In the genomic region with DNA sequence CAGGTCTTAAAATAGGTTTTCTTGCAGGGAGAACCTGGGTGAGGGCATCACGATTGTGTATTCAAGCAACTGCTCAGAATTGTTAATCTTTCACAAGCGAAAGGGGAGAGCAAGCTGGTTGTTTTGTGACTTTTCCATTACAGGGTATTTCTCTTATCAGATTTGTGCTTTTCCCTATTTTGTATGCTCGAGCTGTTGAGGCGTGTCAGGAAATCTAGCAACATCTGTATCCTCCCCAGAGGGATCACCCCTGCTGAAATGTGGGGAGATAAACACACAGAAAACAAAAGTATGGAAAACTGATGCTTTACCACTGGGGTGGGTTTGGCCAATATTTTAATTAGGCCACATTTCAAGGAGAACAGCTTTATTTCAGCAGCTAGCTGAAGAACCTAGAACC, we compare ENCODE assay signal across 17 cellular contexts.
A peak's percentile ranks its signal among the peaks of the same experiment; 100 is the strongest.
DNase-seq lines count a peak whose midpoint lies in the region; ATAC-seq and TF ChIP-seq lines count a peak whose summit lies in the region.
"Had no signal": no experiment of that assay in that cellular context is flagged by ENCODE, and none has a peak within 500 bp of the region (broad histone marks: within the 10 kb centered on the region; RNA-seq: fewer than 3 reads in every experiment).

No MANE protein-coding gene starts in this region.

- no TSS peak for BruUV-seq in A673 (replicated peaks; lab: Mats Ljungman, UMichigan)

- H3K18ac ChIP-seq in trophoblast cell (ENCODE audit: low read length) = no peak overlapping the region

- H4K20me1 ChIP-seq in BLaER1 treated with 17β-estradiol and CSF1 and Interleukin-3, amounts not matched to agents 10 nM and 100 nM = peaks cover 16 to 78% (median 38%) of the 10 kb centered on the region in 11 experiments; a peak in 17 of 22 replicates

- H2AK5ac ChIP-seq in trophoblast cell (ENCODE audit: low read length) = no peak overlapping the region

- H3K4me1 ChIP-seq in A673 (ENCODE audit: insufficient read depth, low read length, poor library complexity, severe bottlenecking) = peaks cover 45% of the 10 kb centered on the region
- peaks cover 64 to 84% (median 70%) of the 10 kb centered on the region in 10 experiments for H3K4me1 ChIP-seq in BLaER1 treated with 17β-estradiol and CSF1 and Interleukin-3, amounts not matched to agents 10 nM and 100 nM
- peaks cover 0 to 27% of the 10 kb centered on the region in 2 donors for H3K4me1 ChIP-seq in ascending aorta
- H3K4me1 ChIP-seq in neutrophil (ENCODE audit: control insufficient read depth in 1 of 2, insufficient read depth in 1 of 2, low read depth in 1 of 2, low read length in 1 of 2) = peaks cover 3 to 11% of the 10 kb centered on the region in 2 experiments
- no peaks in the 10 kb centered on the region for H3K4me1 ChIP-seq in trophoblast cell (ENCODE audit: control insufficient read depth in 1 of 2, insufficient read depth in 2 of 2, low read length in 2 of 2)

- H3K4ac ChIP-seq in trophoblast cell (ENCODE audit: low read depth, low read length) = no peak overlapping the region

- no peak overlapping the region for H4K91ac ChIP-seq in trophoblast cell (ENCODE audit: low read depth, low read length)

- no peaks in the 10 kb centered on the region for H3K79me1 ChIP-seq in trophoblast cell (ENCODE audit: low read length)

- intact Hi-C loops in A673 (cut with micrococcal nuclease; ENCODE audit: unreplicated experiment) (no loop called here), ascending aorta (cut with DNase I) (loop anchor here (10.0 kb wide), 1 partner anchor 231 kb away; the partner anchor contains the start of gene JARID2)

- H2BK120ac ChIP-seq in trophoblast cell (ENCODE audit: insufficient read depth, low read length, poor library complexity) = no peak overlapping the region

- H4K8ac ChIP-seq in trophoblast cell (ENCODE audit: low read depth, low read length) = no peak overlapping the region

- no peak for ATAC-seq in GM21526 (IDR thresholded peaks at IDR 0.05; ENCODE audit: low FRiP score, unreplicated experiment)
- ATAC-seq: left lobe of liver, T-cell had no signal

- H3K9me3 ChIP-seq in A673 (ENCODE audit: low read depth, low read length, poor library complexity, severe bottlenecking) (no peaks in the 10 kb centered on the region), ascending aorta (no peaks in the 10 kb centered on the region), neutrophil (no peaks in the 10 kb centered on the region), trophoblast cell (ENCODE audit: insufficient read depth, low read depth, low read length) (no peaks in the 10 kb centered on the region)
- H3K9me3 ChIP-seq in BLaER1 treated with 17β-estradiol and CSF1 and Interleukin-3, amounts not matched to agents 10 nM and 100 nM (replicated peaks in 1 of 11) = no peaks in the 10 kb centered on the region; a peak in 2 of 22 replicates

- no CpG with 5 or more reads among the region's 4 CpGs for WGBS in trophoblast cell (ENCODE audit: extremely low coverage, insufficient coverage, insufficient read length)

- CTCF ChIA-PET in A673 (lab: Charles Lee) = interaction anchor here (0.6 to 1.3 kb wide), 2 partner anchors 15 to 978 kb away, joined by 3 to 5 read pairs; no protein-coding TSS in a partner anchor

- no peaks in the 10 kb centered on the region for H3K79me2 ChIP-seq in trophoblast cell (ENCODE audit: control insufficient read depth, insufficient read depth, low read length, poor library complexity)

- H3K23ac ChIP-seq in trophoblast cell (ENCODE audit: low read length) = no peak overlapping the region

- H3K27ac ChIP-seq in A673 (ENCODE audit: low read depth, low read length, poor library complexity, severe bottlenecking) (peak overlapping the region; percentile 14), ascending aorta (peak overlapping the region; percentile 65 to 66), neutrophil (peak overlapping the region; percentile 33), trophoblast cell (ENCODE audit: low read depth, low read length) (no peak overlapping the region)
- peak overlapping the region; percentile 1 to 68 (median 50); a peak in 17 of 22 replicates for H3K27ac ChIP-seq in BLaER1 treated with 17β-estradiol and CSF1 and Interleukin-3, amounts not matched to agents 10 nM and 100 nM
- H3K27ac ChIP-seq: VCaP had no signal

- no peak overlapping the region for H2AFZ ChIP-seq in trophoblast cell (ENCODE audit: insufficient read depth, low read length, poor library complexity)

- H3K27me3 ChIP-seq in A673 (replicated peaks; ENCODE audit: insufficient read depth, low read depth, low read length, poor library complexity) (no peaks in the 10 kb centered on the region), ascending aorta (no peaks in the 10 kb centered on the region), neutrophil (no peaks in the 10 kb centered on the region), trophoblast cell (ENCODE audit: insufficient read depth, low read length) (no peaks in the 10 kb centered on the region)
- no peaks in the 10 kb centered on the region for H3K27me3 ChIP-seq in BLaER1 treated with 17β-estradiol and CSF1 and Interleukin-3, amounts not matched to agents 10 nM and 100 nM

- DNase-seq in A673 (ENCODE audit: low spot score) = peak; percentile 60
- DNase-seq in ascending aorta (ENCODE audit: low spot score in 2 of 2) = no peak
- no peak for DNase-seq in trophoblast cell
- DNase-seq in NCI-H2227 treated with DMSO at 0.1 percent for 48 hours (lab: John Stamatoyannopoulos, UW) = no peak
- no peak for DNase-seq in COR-L47 (lab: John Stamatoyannopoulos, UW)
- DNase-seq: AML-193; DMS 273 treated with DMSO at 0.1 percent for 48 hours; foreskin melanocyte; NCI-H1092; NCI-H524 treated with DMSO at 0.1 percent for 48 hours; stimulated activated CD4-positive, alpha-beta T cell treated with anti-CD3 and anti-CD28 coated beads, Interleukin-2, amount 100 ng/mL, for 24 hours; T-cell had no signal

- peak overlapping the region in 8 of 11 experiments; percentile 2 to 46 (median 31); a peak in 13 of 22 replicates for H3K9ac ChIP-seq in BLaER1 treated with 17β-estradiol and CSF1 and Interleukin-3, amounts not matched to agents 10 nM and 100 nM
- H3K9ac ChIP-seq in trophoblast cell (ENCODE audit: low read length) = no peak overlapping the region

- H3K4me2 ChIP-seq in BLaER1 treated with 17β-estradiol and CSF1 and Interleukin-3, amounts not matched to agents 10 nM and 100 nM = peak overlapping the region; percentile 62 to 86 (median 80)
- H3K4me2 ChIP-seq in trophoblast cell (ENCODE audit: low read length) = no peak overlapping the region

- H4K12ac ChIP-seq in trophoblast cell (ENCODE audit: low read depth, low read length) = no peak overlapping the region

- POLR2A ChIA-PET in A673 (lab: Charles Lee; ENCODE audit: low non-redundant PET) = interaction anchor here (0.5 to 0.6 kb wide), 2 partner anchors 10 to 291 kb away, joined by 3 to 10 read pairs; no protein-coding TSS in a partner anchor

- peaks cover 5% of the 10 kb centered on the region for H3K36me3 ChIP-seq in A673 (ENCODE audit: insufficient read depth, low read length, poor library complexity, severe bottlenecking)
- peaks cover 38 to 83% (median 64%) of the 10 kb centered on the region in 11 experiments for H3K36me3 ChIP-seq in BLaER1 treated with 17β-estradiol and CSF1 and Interleukin-3, amounts not matched to agents 10 nM and 100 nM
- H3K36me3 ChIP-seq in ascending aorta = no peaks in the 10 kb centered on the region
- peaks cover 40% of the 10 kb centered on the region for H3K36me3 ChIP-seq in neutrophil
- H3K36me3 ChIP-seq in trophoblast cell (ENCODE audit: control insufficient read depth in 1 of 2, insufficient read depth in 2 of 2, low read length in 2 of 2) = peaks cover 3 to 4% of the 10 kb centered on the region in 2 experiments

- H2BK12ac ChIP-seq in trophoblast cell (ENCODE audit: low read length) = no peak overlapping the region

- no peak for TF ChIP-seq CTCF in A673 (conservative IDR thresholded peaks at IDR 0.05; ENCODE audit: low read depth, low read length)
- no peak for TF ChIP-seq CTCF in ascending aorta (IDR thresholded peaks at IDR 0.05)
- TF ChIP-seq CTCF in neutrophil (IDR thresholded peaks at IDR 0.05) = no peak

- no peak overlapping the region for H3K4me3 ChIP-seq in A673 (ENCODE audit: low read depth, low read length, poor library complexity, severe bottlenecking)
- H3K4me3 ChIP-seq in BLaER1 treated with 17β-estradiol and CSF1 and Interleukin-3, amounts not matched to agents 10 nM and 100 nM = peak overlapping the region in 3 of 10 experiments; percentile 2 to 15 (median 4); a peak in 1 of 20 replicates
- no peak overlapping the region for H3K4me3 ChIP-seq in ascending aorta
- no peak overlapping the region for H3K4me3 ChIP-seq in neutrophil (ENCODE audit: low read depth in 1 of 2, low read length in 1 of 2)
- no peak overlapping the region for H3K4me3 ChIP-seq in trophoblast cell (ENCODE audit: low read depth, low read length)

- no peak overlapping the region for H2BK5ac ChIP-seq in trophoblast cell (ENCODE audit: low read depth, low read length, poor library complexity)

- no peak overlapping the region for H3K14ac ChIP-seq in trophoblast cell (ENCODE audit: low read length)
